ENCODE assay signal across 12 cellular contexts in genomic region chrX:68536429-68536828, GRCh38.
"Had no signal": no experiment of that assay in that cellular context is flagged by ENCODE, and none has a peak within 500 bp of the region (broad histone marks: within the 10 kb centered on the region; RNA-seq: fewer than 3 reads in every experiment).

No MANE protein-coding gene starts in this region.

- H3K9me3 ChIP-seq: gastrocnemius medialis, heart right ventricle had no signal

- H3K4me3 ChIP-seq: gastrocnemius medialis, heart right ventricle, skin epidermis had no signal

- ATAC-seq: activated CD8-positive, alpha-beta memory T cell treated with anti-CD3 and anti-CD28 coated beads, Interleukin-2, amount 10 ng/mL, durations not matched to agents 7 days and 5 days; activated T-cell treated with anti-CD3 and anti-CD28 coated beads, Interleukin-2, amount 50 U/mL, for 4 hours; gastrocnemius medialis had no signal

- H3K27me3 Mint-ChIP-seq: activated CD8-positive, alpha-beta memory T cell treated with anti-CD3 and anti-CD28 coated beads, Interleukin-2, amount 10 ng/mL, durations not matched to agents 7 days and 5 days had no signal

- H3K4me1 ChIP-seq: gastrocnemius medialis, heart right ventricle had no signal

- H3K27me3 ChIP-seq: gastrocnemius medialis had no signal

- H3K4me1 Mint-ChIP-seq: activated CD8-positive, alpha-beta memory T cell treated with anti-CD3 and anti-CD28 coated beads, Interleukin-2, amount 10 ng/mL, durations not matched to agents 7 days and 5 days had no signal

- DNase-seq: activated CD4-positive, alpha-beta T cell treated with anti-CD3 and anti-CD28 coated beads, Interleukin-2, amount 50 U/mL, for 4 hours; activated CD4-positive, CD25-positive, alpha-beta regulatory T cell treated with anti-CD3 and anti-CD28 coated beads, Interleukin-2, amount 50 U/mL, for 72 hours; activated CD8-positive, alpha-beta memory T cell treated with anti-CD3 and anti-CD28 coated beads, Interleukin-2, amount 10 ng/mL, durations not matched to agents 7 days and 5 days; activated T-cell treated with anti-CD3 and anti-CD28 coated beads, Interleukin-2, amount 50 U/mL, for 4 hours; central memory CD4-positive, alpha-beta T cell; cortex of kidney; effector CD8-positive, alpha-beta T cell; gastrocnemius medialis; heart right ventricle; kidney; posterior cingulate gyrus had no signal

- H3K4me3 Mint-ChIP-seq: activated CD8-positive, alpha-beta memory T cell treated with anti-CD3 and anti-CD28 coated beads, Interleukin-2, amount 10 ng/mL, durations not matched to agents 7 days and 5 days; activated T-cell treated with anti-CD3 and anti-CD28 coated beads, Interleukin-2, amount 50 U/mL, for 4 hours had no signal

- H3K9me3 Mint-ChIP-seq: activated T-cell treated with anti-CD3 and anti-CD28 coated beads, Interleukin-2, amount 50 U/mL, for 4 hours had no signal

- H3K27ac ChIP-seq: gastrocnemius medialis, heart right ventricle, skin epidermis had no signal

- H3K27ac Mint-ChIP-seq: activated CD8-positive, alpha-beta memory T cell treated with anti-CD3 and anti-CD28 coated beads, Interleukin-2, amount 10 ng/mL, durations not matched to agents 7 days and 5 days had no signal
